ENCODE assay signal across 17 cellular contexts in the genomic region with DNA sequence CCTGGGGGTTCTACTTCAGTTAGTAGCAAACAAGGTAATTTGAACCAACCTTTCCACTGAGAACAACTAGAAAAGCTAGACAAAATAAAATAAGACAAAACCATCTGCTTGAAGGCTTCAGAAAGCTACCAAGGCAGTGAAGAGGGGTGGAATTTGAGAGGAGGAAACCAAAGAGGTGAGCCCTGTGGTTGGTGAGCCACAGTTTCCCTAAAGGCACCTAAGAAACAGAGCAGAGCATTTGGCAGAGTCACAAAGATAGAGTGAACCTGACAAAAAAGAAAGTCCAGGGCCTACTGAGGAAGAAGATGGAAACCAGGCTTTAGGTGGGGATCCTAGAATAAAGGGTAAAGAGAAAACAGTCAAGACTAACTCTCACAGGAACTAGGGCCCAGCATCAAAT. TPM values are rescaled to one million over a fixed set of nuclear protein-coding genes. Genes with fewer than 3 reads are reported as not detected.
DNase-seq lines count a peak whose midpoint lies in the region; ATAC-seq and TF ChIP-seq lines count a peak whose summit lies in the region.
"Had no signal": no experiment of that assay in that cellular context is flagged by ENCODE, and none has a peak within 500 bp of the region (broad histone marks: within the 10 kb centered on the region; RNA-seq: fewer than 3 reads in every experiment).

No MANE protein-coding gene starts in this region.

- ATAC-seq in activated CD4-positive, CD25-positive, alpha-beta regulatory T cell treated with anti-CD3 and anti-CD28 coated beads, Interleukin-2, amount 50 U/mL, for 24 hours, result peak; percentile 27 to 35

- peak overlapping the region; percentile 78 for H3K27ac Mint-ChIP-seq in activated CD4-positive, alpha-beta memory T cell treated with anti-CD3 and anti-CD28 coated beads, Interleukin-2, amount 10 ng/mL, durations not matched to agents 7 days and 5 days
- H3K27ac Mint-ChIP-seq in nephron progenitor cell (peak overlapping the region; percentile 46), progenitor cell of endocrine pancreas (no peak overlapping the region)

- H3K4me1 Mint-ChIP-seq in activated CD4-positive, alpha-beta memory T cell treated with anti-CD3 and anti-CD28 coated beads, Interleukin-2, amount 10 ng/mL, durations not matched to agents 7 days and 5 days, result peaks cover 37% of the 10 kb centered on the region
- H3K4me1 Mint-ChIP-seq in nephron progenitor cell (peaks cover 4% of the 10 kb centered on the region), progenitor cell of endocrine pancreas (ENCODE audit: low read depth) (no peaks in the 10 kb centered on the region)
- H3K4me1 Mint-ChIP-seq: CD14-positive monocyte had no signal

- no peak for DNase-seq in activated CD4-positive, CD25-positive, alpha-beta regulatory T cell treated with anti-CD3 and anti-CD28 coated beads, Interleukin-2, amount 50 U/mL, for 72 hours
- DNase-seq in stimulated activated CD4-positive, alpha-beta T cell treated with anti-CD3 and anti-CD28 coated beads, Interleukin-15, amount 100 ng/mL, for 24 hours, result peak; percentile 11
- no peak for DNase-seq in stimulated activated CD4-positive, alpha-beta T cell treated with anti-CD3 and anti-CD28 coated beads, Interleukin-4, amount 100 ng/mL, for 1 hour
- peak; percentile 37 for DNase-seq in activated CD4-positive, alpha-beta memory T cell treated with anti-CD3 and anti-CD28 coated beads, Interleukin-2, amount 10 ng/mL, durations not matched to agents 7 days and 5 days
- DNase-seq in nephron progenitor cell (no peak), superior temporal gyrus (ENCODE audit: extremely low spot score) (no peak), progenitor cell of endocrine pancreas (ENCODE audit: low spot score, unreplicated experiment) (no peak)
- DNase-seq: 8988T, Caco-2, MM.1S, NCI-H1092, NCI-H1436 treated with DMSO at 0.1 percent for 48 hours, NCI-H2029, NCI-H510A treated with DMSO at 0.1 percent for 48 hours, NCI-H82 had no signal

- TF ChIP-seq CTCF in nephron progenitor cell (IDR thresholded peaks at IDR 0.05), result no peak
- TF ChIP-seq CTCF in progenitor cell of endocrine pancreas (IDR thresholded peaks at IDR 0.05; ENCODE audit: unreplicated experiment), result no peak

- CTCF ChIA-PET in activated CD4-positive, alpha-beta memory T cell treated with anti-CD3 and anti-CD28 coated beads, Interleukin-2, amount 10 ng/mL, durations not matched to agents 7 days and 5 days (lab: Charles Lee), result no interaction called here

- H3K9me3 Mint-ChIP-seq in activated CD4-positive, alpha-beta memory T cell treated with anti-CD3 and anti-CD28 coated beads, Interleukin-2, amount 10 ng/mL, durations not matched to agents 7 days and 5 days, result no peaks in the 10 kb centered on the region
- H3K9me3 Mint-ChIP-seq in nephron progenitor cell, result peaks cover 66% of the 10 kb centered on the region
- peaks cover 11% of the 10 kb centered on the region for H3K9me3 Mint-ChIP-seq in progenitor cell of endocrine pancreas (ENCODE audit: low read depth)

- POLR2A ChIA-PET in activated CD4-positive, alpha-beta memory T cell treated with anti-CD3 and anti-CD28 coated beads, Interleukin-2, amount 10 ng/mL, durations not matched to agents 7 days and 5 days (lab: Charles Lee), result interaction anchor here (1.0 to 1.4 kb wide), 3 partner anchors 11 to 87 kb away, joined by 3 to 5 read pairs (median 4); no protein-coding TSS in a partner anchor

- no peaks in the 10 kb centered on the region for H3K27me3 Mint-ChIP-seq in activated CD4-positive, alpha-beta memory T cell treated with anti-CD3 and anti-CD28 coated beads, Interleukin-2, amount 10 ng/mL, durations not matched to agents 7 days and 5 days
- H3K27me3 Mint-ChIP-seq in nephron progenitor cell (ENCODE audit: low read depth, poor library complexity) (no peaks in the 10 kb centered on the region), progenitor cell of endocrine pancreas (no peaks in the 10 kb centered on the region)

- peak overlapping the region; percentile 1 for H3K4me3 Mint-ChIP-seq in activated CD4-positive, alpha-beta memory T cell treated with anti-CD3 and anti-CD28 coated beads, Interleukin-2, amount 10 ng/mL, durations not matched to agents 7 days and 5 days
- H3K4me3 Mint-ChIP-seq in nephron progenitor cell (no peak overlapping the region), progenitor cell of endocrine pancreas (ENCODE audit: low read depth) (no peak overlapping the region)
- H3K4me3 Mint-ChIP-seq: CD14-positive monocyte had no signal

- peaks cover 58% of the 10 kb centered on the region for H3K36me3 Mint-ChIP-seq in activated CD4-positive, alpha-beta memory T cell treated with anti-CD3 and anti-CD28 coated beads, Interleukin-2, amount 10 ng/mL, durations not matched to agents 7 days and 5 days (ENCODE audit: low read depth)
- H3K36me3 Mint-ChIP-seq in nephron progenitor cell (ENCODE audit: low read depth), result peaks cover 28% of the 10 kb centered on the region
- H3K36me3 Mint-ChIP-seq in progenitor cell of endocrine pancreas (ENCODE audit: insufficient read depth), result peaks cover 14% of the 10 kb centered on the region

RNA-seq across cellular contexts. Expression of gene CHST7, which starts 44.3 kb away (rescaled TPM):
- total RNA-seq in activated CD4-positive, alpha-beta memory T cell treated with anti-CD3 and anti-CD28 coated beads, Interleukin-2, amount 10 ng/mL, durations not matched to agents 7 days and 5 days, result 10 to 100 TPM; 11.5 to 11.8 TPM
- total RNA-seq in progenitor cell of endocrine pancreas, result 0.80 and 1.1 TPM in 2 replicates

Comparison
In these comparisons a context has a peak if more than half of its experiments do, and no peak if none do; other contexts are left out.
1. DNase-seq: peak in stimulated activated CD4-positive, alpha-beta T cell treated with anti-CD3 and anti-CD28 coated beads, Interleukin-15, amount 100 ng/mL, for 24 hours (single experiment) and activated CD4-positive, alpha-beta memory T cell treated with anti-CD3 and anti-CD28 coated beads, Interleukin-2, amount 10 ng/mL, durations not matched to agents 7 days and 5 days (single experiment); none in activated CD4-positive, CD25-positive, alpha-beta regulatory T cell treated with anti-CD3 and anti-CD28 coated beads, Interleukin-2, amount 50 U/mL, for 72 hours (single experiment), stimulated activated CD4-positive, alpha-beta T cell treated with anti-CD3 and anti-CD28 coated beads, Interleukin-4, amount 100 ng/mL, for 1 hour (single experiment), nephron progenitor cell (single experiment), superior temporal gyrus (single experiment) and progenitor cell of endocrine pancreas (single experiment).